ENCODE assay signal across 2 cellular contexts in the genomic region with DNA sequence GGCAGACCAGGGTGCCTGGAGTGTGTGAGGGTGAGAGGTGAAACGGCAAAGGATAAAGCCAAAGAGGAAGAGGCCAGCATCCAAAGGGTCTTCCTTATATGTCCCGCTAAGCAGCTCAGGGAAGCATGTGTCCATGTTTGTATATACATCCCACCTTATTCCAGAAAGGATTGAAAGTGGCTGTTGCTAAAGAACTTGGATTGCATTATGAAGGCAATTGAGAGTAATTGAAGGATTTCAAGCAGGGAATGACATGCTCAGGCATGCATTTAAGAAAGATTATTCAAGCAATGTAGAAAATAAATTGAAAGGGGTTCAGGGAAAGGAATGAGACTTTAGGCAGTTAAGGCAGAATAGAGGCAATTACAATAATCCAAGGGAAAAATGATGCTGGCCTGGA.
TF ChIP-seq lines count a peak whose summit lies in the region.

No MANE protein-coding gene starts in this region.

TF ChIP-seq in IMR-90, 13 proteins besides CTCF, POLR2A, EP300 and RAD21:
- no peak for TF ChIP-seq MXI1 (IDR thresholded peaks at IDR 0.05; ENCODE audit: borderline replicate concordance, low read depth, low read length)
- TF ChIP-seq NFE2L2 (IDR thresholded peaks at IDR 0.05; ENCODE audit: low read depth, low read length), result no peak
- no peak for TF ChIP-seq CEBPB (IDR thresholded peaks at IDR 0.05; ENCODE audit: low read depth, low read length)
- no peak for TF ChIP-seq CHD1 (IDR thresholded peaks at IDR 0.05; ENCODE audit: low read depth, low read length)
- TF ChIP-seq, protein P1, sequence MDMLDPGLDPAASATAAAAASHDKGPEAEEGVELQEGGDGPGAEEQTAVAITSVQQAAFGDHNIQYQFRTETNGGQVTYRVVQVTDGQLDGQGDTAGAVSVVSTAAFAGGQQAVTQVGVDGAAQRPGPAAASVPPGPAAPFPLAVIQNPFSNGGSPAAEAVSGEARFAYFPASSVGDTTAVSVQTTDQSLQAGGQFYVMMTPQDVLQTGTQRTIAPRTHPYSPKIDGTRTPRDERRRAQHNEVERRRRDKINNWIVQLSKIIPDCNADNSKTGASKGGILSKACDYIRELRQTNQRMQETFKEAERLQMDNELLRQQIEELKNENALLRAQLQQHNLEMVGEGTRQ (IDR thresholded peaks at IDR 0.05; ENCODE audit: low read depth, low read length), result no peak
- TF ChIP-seq RFX5 (IDR thresholded peaks at IDR 0.05; ENCODE audit: low read depth, low read length), result no peak
- TF ChIP-seq MAZ (IDR thresholded peaks at IDR 0.05; ENCODE audit: borderline replicate concordance, low read depth, low read length), result no peak
- no peak for TF ChIP-seq MAFK (IDR thresholded peaks at IDR 0.05; ENCODE audit: low read depth, low read length)
- no peak for TF ChIP-seq RCOR1 (IDR thresholded peaks at IDR 0.05; ENCODE audit: insufficient replicate concordance, low read length)

TF ChIP-seq in H1, 55 proteins besides CTCF, POLR2A, EP300 and RAD21:
- TF ChIP-seq CEBPB (IDR thresholded peaks at IDR 0.05; ENCODE audit: low read depth, low read length) (no peak), FOSL1 (IDR thresholded peaks at IDR 0.05; ENCODE audit: insufficient read depth, low read depth, low read length) (no peak), SP2 (IDR thresholded peaks at IDR 0.05; ENCODE audit: low read length) (no peak), RFX5 (IDR thresholded peaks at IDR 0.05; ENCODE audit: borderline replicate concordance, low read depth, low read length) (no peak), SP1 (IDR thresholded peaks at IDR 0.05; ENCODE audit: low read depth, low read length) (no peak), SRF (IDR thresholded peaks at IDR 0.05; ENCODE audit: low read depth, low read length) (no peak), E2F6 (IDR thresholded peaks at IDR 0.05) (no peak), SP4 (IDR thresholded peaks at IDR 0.05; ENCODE audit: low read length) (no peak), KDM5A (IDR thresholded peaks at IDR 0.05; ENCODE audit: low read length) (no peak), RXRA (IDR thresholded peaks at IDR 0.05; ENCODE audit: insufficient read depth, low read depth, low read length) (no peak), ASH2L (IDR thresholded peaks at IDR 0.05; ENCODE audit: low read length) (no peak), NRF1 (IDR thresholded peaks at IDR 0.05; ENCODE audit: low read depth, low read length) (no peak), ZNF274 (IDR thresholded peaks at IDR 0.05; ENCODE audit: borderline replicate concordance, extremely low read depth, low read length) (no peak), CHD1 (IDR thresholded peaks at IDR 0.05; ENCODE audit: low read depth, low read length) (no peak), GTF2F1 (IDR thresholded peaks at IDR 0.05; ENCODE audit: borderline replicate concordance, low read depth, low read length) (no peak), RNF2 (IDR thresholded peaks at IDR 0.05; ENCODE audit: borderline replicate concordance, low read depth, low read length, missing control alignments, poor library complexity, severe bottlenecking) (no peak), POLR2AphosphoS5 (IDR thresholded peaks at IDR 0.05; ENCODE audit: low read depth, low read length) (no peak), HDAC6 (IDR thresholded peaks at IDR 0.05; ENCODE audit: low read depth, low read length) (no peak), PHF8 (conservative IDR thresholded peaks at IDR 0.05; ENCODE audit: low read depth, low read length) (no peak)
- TF ChIP-seq, protein P2, sequence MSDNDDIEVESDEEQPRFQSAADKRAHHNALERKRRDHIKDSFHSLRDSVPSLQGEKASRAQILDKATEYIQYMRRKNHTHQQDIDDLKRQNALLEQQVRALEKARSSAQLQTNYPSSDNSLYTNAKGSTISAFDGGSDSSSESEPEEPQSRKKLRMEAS (IDR thresholded peaks at IDR 0.05), result no peak
